ENCODE assay signal across 19 cellular contexts in genomic region chr5:10548418-10549122, GRCh38. TPM values are rescaled to one million over a fixed set of nuclear protein-coding genes. Genes with fewer than 3 reads are reported as not detected.
DNase-seq lines count a peak whose midpoint lies in the region; ATAC-seq, FAIRE-seq and TF ChIP-seq lines count a peak whose summit lies in the region.
"Had no signal": no experiment of that assay in that cellular context is flagged by ENCODE, and none has a peak within 500 bp of the region (broad histone marks: within the 10 kb centered on the region; RNA-seq: fewer than 3 reads in every experiment).

No MANE protein-coding gene starts in this region.

- no peak overlapping the region for H2BK20ac ChIP-seq in IMR-90 (ENCODE audit: low read depth, low read length)
- no peak overlapping the region for H2BK20ac ChIP-seq in H1 (ENCODE audit: low read length)

- peak overlapping the region; percentile 27; the same call in 1 of the 2 replicates for H2BK120ac ChIP-seq in IMR-90 (ENCODE audit: low read depth, low read length)
- no peak overlapping the region for H2BK120ac ChIP-seq in H1 (replicated peaks; ENCODE audit: low read depth, low read length)

- H3K56ac ChIP-seq in IMR-90 (ENCODE audit: extremely low read depth, insufficient read depth, low read length) (no peak overlapping the region), H1 (replicated peaks; ENCODE audit: insufficient read length, low read depth, low read length) (no peak overlapping the region)

- no peak for TF ChIP-seq CTCF in IMR-90 (conservative IDR thresholded peaks at IDR 0.05; ENCODE audit: low read depth, low read length)
- no peak for TF ChIP-seq CTCF in H1 (IDR thresholded peaks at IDR 0.05; ENCODE audit: control extremely low read depth in 1 of 3, insufficient read depth in 1 of 3, low read depth in 1 of 3, low read length in 3 of 3)
- no peak for TF ChIP-seq CTCF in sigmoid colon (IDR thresholded peaks at IDR 0.05)

- H3K27ac ChIP-seq in IMR-90 (ENCODE audit: insufficient read depth, low read length) (no peak overlapping the region), H1 (ENCODE audit: low read depth, low read length) (0 out of 2 replicates have a peak overlapping the region, but pooled peaks have one; percentile 24), sigmoid colon (no peak overlapping the region)
- H3K27ac ChIP-seq: KMS-11 had no signal

- WGBS in IMR-90 (ENCODE audit: extremely low coverage in 2 of 2, insufficient read length in 1 of 2), 2 experiments, result 90% methylated on average over 45 of the region's 48 CpGs; no CpG with 5 or more reads in 1 of the 2 experiments
- WGBS in H1 (ENCODE audit: extremely low coverage in 1 of 2, insufficient coverage in 1 of 2, insufficient read length in 1 of 2, insufficient replicate concordance in 2 of 2, low coverage in 1 of 2, low lambda C conversion rate in 2 of 2, missing lambda C conversion rate in 1 of 2), 2 experiments, result 90% methylated on average over 48 of the region's 48 CpGs; no CpG with 5 or more reads in 1 of the 2 experiments
- 94 to 95% methylated on average over 48 of the region's 48 CpGs for WGBS in sigmoid colon, 2 donors

- H3K36me3 ChIP-seq in IMR-90 (ENCODE audit: control insufficient read depth, insufficient read depth, low read length) (no peaks in the 10 kb centered on the region), H1 (ENCODE audit: control insufficient read depth in 2 of 4, insufficient read depth in 4 of 4, low read length in 3 of 4) (no peaks in the 10 kb centered on the region), sigmoid colon (no peaks in the 10 kb centered on the region)
- H3K36me3 ChIP-seq: HAP-1 had no signal

- peaks cover 27% of the 10 kb centered on the region for H3K9me1 ChIP-seq in IMR-90 (ENCODE audit: insufficient read depth, low read length)

- TF ChIP-seq RAD21 in IMR-90 (IDR thresholded peaks at IDR 0.05; ENCODE audit: low read length) (no peak), H1 (IDR thresholded peaks at IDR 0.05 in 1 of 2, conservative IDR thresholded peaks at IDR 0.05 in 1 of 2; ENCODE audit: low read depth in 2 of 2, low read length in 2 of 2) (no peak)

- H3K4me1 ChIP-seq in IMR-90 (ENCODE audit: control insufficient read depth, insufficient read depth, low read length) (peaks cover 22% of the 10 kb centered on the region), H1 (replicated peaks in 1 of 4; ENCODE audit: control insufficient read depth in 3 of 4, insufficient read depth in 4 of 4, low read length in 3 of 4) (peaks cover 9 to 28% (median 11%) of the 10 kb centered on the region in 4 experiments), sigmoid colon (no peaks in the 10 kb centered on the region)

- H3K4ac ChIP-seq in IMR-90 (ENCODE audit: low read depth, low read length) (0 out of 2 replicates have a peak overlapping the region, but pooled peaks have one; percentile 64), H1 (replicated peaks; ENCODE audit: insufficient read length, low read depth, low read length) (no peak overlapping the region)

- H4K5ac ChIP-seq in IMR-90 (ENCODE audit: low read depth, low read length), result no peak overlapping the region
- no peak overlapping the region for H4K5ac ChIP-seq in H1 (ENCODE audit: insufficient read length, low read depth, low read length)

- FAIRE-seq in GM12892 (lab: Jason Lieb, UNC), result peak; percentile 48
- FAIRE-seq in H1 (lab: Jason Lieb, UNC), result no peak

- dilution Hi-C loops in IMR-90 (cut with HindIII; ENCODE audit: low sequenced_read_pairs, unreplicated experiment), result no loop called here

- H3K9ac ChIP-seq in IMR-90 (ENCODE audit: low read depth, low read length) (no peak overlapping the region), H1 (replicated peaks in 1 of 4; ENCODE audit: extremely low read depth in 1 of 4, low read depth in 3 of 4, low read length in 3 of 4) (peak overlapping the region in 1 of 4 experiments; percentile 6; a peak in 1 of 7 replicates)
- H3K9ac ChIP-seq: KMS-11, SK-N-SH had no signal

- no TSS peak for BruUV-seq in IMR-90 (replicated peaks; lab: Mats Ljungman, UMichigan)

- peaks cover 2% of the 10 kb centered on the region for H3K27me3 ChIP-seq in IMR-90 (ENCODE audit: control insufficient read depth, insufficient read depth, low read length)
- no peaks in the 10 kb centered on the region for H3K27me3 ChIP-seq in H1 (replicated peaks in 1 of 4; ENCODE audit: control insufficient read depth in 3 of 4, extremely low read depth in 1 of 4, insufficient read depth in 3 of 4, low read length in 3 of 4)
- H3K27me3 ChIP-seq in sigmoid colon, result peaks cover 2 to 27% (median 5%) of the 10 kb centered on the region in 3 donors

- TF ChIP-seq EP300 in H1 (IDR thresholded peaks at IDR 0.05; ENCODE audit: borderline replicate concordance in 1 of 2, low read depth in 2 of 2, low read length in 2 of 2), result no peak
- TF ChIP-seq EP300 in sigmoid colon (IDR thresholded peaks at IDR 0.05), result no peak

- H3K23me2 ChIP-seq in H1 (ENCODE audit: low read depth, low read length), result no peaks in the 10 kb centered on the region; the same call in 1 of the 2 replicates

- no peak for DNase-seq in GM12892 (ENCODE audit: insufficient read length)
- no peak for DNase-seq in IMR-90
- peak in 1 of 2 experiments; percentile 60 for DNase-seq in H1 (ENCODE audit: low read depth in 1 of 2, low spot score in 2 of 2)
- peak; percentile 27 for DNase-seq in sigmoid colon
- no peak for DNase-seq in activated CD8-positive, alpha-beta memory T cell treated with anti-CD3 and anti-CD28 coated beads, Interleukin-2, amount 50 U/mL, for 48 hours
- no peak for DNase-seq in T1000 (lab: John Stamatoyannopoulos, UW)
- DNase-seq: ACHN, DMS79, MV-4-11, NCI-H1417, NCI-H1930, NCI-H226, NCI-H524, SHP77 treated with DMSO at 0.1 percent for 48 hours, SK-N-SH had no signal

- H3K4me3 ChIP-seq in IMR-90 (ENCODE audit: insufficient read depth, low read depth, low read length) (no peak overlapping the region), H1 (ENCODE audit: extremely low read depth in 1 of 4, insufficient read depth in 2 of 4, low read depth in 3 of 4, low read length in 4 of 4) (no peak overlapping the region), sigmoid colon (no peak overlapping the region)
- H3K4me3 ChIP-seq: HAP-1 had no signal

- peaks cover 0 to 9% of the 10 kb centered on the region in 2 experiments; a peak in 2 of 4 replicates for H3K79me1 ChIP-seq in IMR-90 (ENCODE audit: low read depth in 1 of 2, low read length in 2 of 2)
- no peaks in the 10 kb centered on the region for H3K79me1 ChIP-seq in H1 (ENCODE audit: low read depth, low read length)

- no peak for ATAC-seq in IMR-90 (ENCODE audit: low read depth)
- ATAC-seq in SK-N-SH treated with all-trans-retinoic acid at 6 μM for 48 hours, result no peak

- CTCF ChIA-PET in IMR-90 (lab: Yijun Ruan, JAX) (no interaction called here), H1 (lab: Charles Lee; ENCODE audit: partially characterized antibody) (interaction anchor here (0.8 to 1.1 kb wide), 3 partner anchors 18 to 78 kb away, joined by 3 to 4 read pairs (median 3); no protein-coding TSS in a partner anchor)

- no peak overlapping the region for H3K23ac ChIP-seq in IMR-90 (ENCODE audit: low read depth, low read length)
- no peak overlapping the region for H3K23ac ChIP-seq in H1 (ENCODE audit: insufficient read length)

- H4K91ac ChIP-seq in IMR-90 (ENCODE audit: insufficient read depth, low read depth, low read length) (peak overlapping the region; percentile 9; the same call in 1 of the 2 replicates), H1 (replicated peaks; ENCODE audit: insufficient read length, low read length) (peak overlapping the region; percentile 63)

- POLR2A ChIA-PET in IMR-90 (lab: Charles Lee; ENCODE audit: unreplicated experiment), result no interaction called here
- POLR2A ChIA-PET in H1 (lab: Charles Lee; ENCODE audit: partially characterized antibody), result no interaction called here

- H2AFZ ChIP-seq in IMR-90 (replicated peaks; ENCODE audit: low read length, poor library complexity), result peak overlapping the region; percentile 43
- no peak overlapping the region for H2AFZ ChIP-seq in H1 (ENCODE audit: low read length)

- H3K18ac ChIP-seq in IMR-90 (ENCODE audit: low read depth, low read length) (no peak overlapping the region), H1 (ENCODE audit: extremely low read depth, low read length) (no peak overlapping the region)

- no peak overlapping the region for H3K14ac ChIP-seq in IMR-90 (replicated peaks; ENCODE audit: low read depth, low read length)
- H3K14ac ChIP-seq in H1 (ENCODE audit: insufficient read length), result no peak overlapping the region

- H2AK5ac ChIP-seq in IMR-90 (ENCODE audit: low read depth, low read length) (peak overlapping the region; percentile 83), H1 (ENCODE audit: low read depth, low read length) (peak overlapping the region; percentile 98; the same call in 1 of the 2 replicates)

- peak overlapping the region; percentile 89; the same call in 1 of the 2 replicates for H2BK12ac ChIP-seq in H1 (ENCODE audit: low read depth, low read length)

- in situ Hi-C loops in IMR-90 (cut with MboI; ENCODE audit: low sequenced_read_pairs), result no loop called here

- no peak overlapping the region for H2AK9ac ChIP-seq in IMR-90 (replicated peaks; ENCODE audit: low read depth, low read length, poor library complexity)

- intact Hi-C loops in IMR-90 (cut with micrococcal nuclease) (no loop called here), sigmoid colon (cut with DNase I) (no loop called here)

- H4K20me1 ChIP-seq in IMR-90 (ENCODE audit: insufficient read depth, low read length), result no peaks in the 10 kb centered on the region
- H4K20me1 ChIP-seq in H1 (replicated peaks in 1 of 2; ENCODE audit: control insufficient read depth in 1 of 2, insufficient read depth in 2 of 2, low read length in 2 of 2), result peaks cover 0 to 2% of the 10 kb centered on the region in 2 experiments

- H2BK5ac ChIP-seq in IMR-90 (ENCODE audit: low read depth, low read length, poor library complexity, severe bottlenecking), result no peak overlapping the region
- H2BK5ac ChIP-seq in H1 (ENCODE audit: low read depth, low read length), result peak overlapping the region; percentile 36; the same call in 1 of the 2 replicates

- no peaks in the 10 kb centered on the region for H3K9me3 ChIP-seq in IMR-90 (ENCODE audit: control insufficient read depth, insufficient read depth, low read length)
- H3K9me3 ChIP-seq in H1 (ENCODE audit: insufficient read depth in 2 of 2, low read depth in 1 of 2, low read length in 1 of 2), result peaks cover 6 to 8% of the 10 kb centered on the region in 2 experiments; a peak in 2 of 4 replicates
- H3K9me3 ChIP-seq in sigmoid colon, result no peaks in the 10 kb centered on the region
- H3K9me3 ChIP-seq: HAP-1, SK-N-SH had no signal

- H3K4me2 ChIP-seq in IMR-90 (ENCODE audit: low read depth, low read length) (no peak overlapping the region), H1 (ENCODE audit: insufficient read depth in 1 of 2, low read depth in 2 of 2, low read length in 2 of 2) (no peak overlapping the region)
- H3K4me2 ChIP-seq: KMS-11, SK-N-SH had no signal

- H4K8ac ChIP-seq in IMR-90 (ENCODE audit: low read depth in 2 of 2, low read length in 2 of 2), result no peak overlapping the region
- no peak overlapping the region; the same call in 1 of the 2 replicates for H4K8ac ChIP-seq in H1 (ENCODE audit: extremely low read depth, insufficient read depth, low read length)

- TF ChIP-seq POLR2A in GM12892 (IDR thresholded peaks at IDR 0.05; ENCODE audit: low read depth, low read length) (no peak), IMR-90 (IDR thresholded peaks at IDR 0.05; ENCODE audit: low read depth, low read length) (no peak), H1 (IDR thresholded peaks at IDR 0.05; ENCODE audit: control extremely low read depth in 1 of 2, low read depth in 2 of 2, low read length in 2 of 2) (no peak), sigmoid colon (IDR thresholded peaks at IDR 0.05) (no peak)

- H3K79me2 ChIP-seq in H1 (ENCODE audit: control insufficient read depth in 1 of 2, insufficient read depth in 2 of 2, low read length in 2 of 2), result no peaks in the 10 kb centered on the region

- H2BK15ac ChIP-seq in IMR-90 (ENCODE audit: low read depth, low read length) (peak overlapping the region; percentile 37; the same call in 1 of the 3 replicates), H1 (ENCODE audit: low read length) (no peak overlapping the region; the same call in 1 of the 2 replicates)

RNA-seq across cellular contexts. Expression of gene ANKRD33B, which starts 15.3 kb away (rescaled TPM):
- 30.2 TPM for polyA plus RNA-seq in GM12892 (2012; ENCODE audit: missing spikeins)
- total RNA-seq in IMR-90 (2012; rRNA removed) (2.5 and 2.8 TPM in 2 replicates), sigmoid colon (1 to 10 TPM; 2.7 to 4.6 (median 3.6) TPM)
- polyA plus RNA-seq in IMR-90 (2012; rRNA removed) (3.3 and 3.8 TPM in 2 replicates), H1 (2011; rRNA removed) (6.9 and 7.1 TPM in 2 replicates), sigmoid colon (1 to 10 TPM in 2 of 3 donors, under 1 TPM in 1; 0.23 to 2.1 (median 1.2) TPM)
- polyA plus RNA-seq in IMR-90 (2012; cell fraction: cytosol; rRNA removed), result 2.2 and 3.2 TPM in 2 replicates
- polyA plus RNA-seq in IMR-90 (2012; cell fraction: nucleus; rRNA removed; ENCODE audit: low replicate concordance), result 13.5 and 13.8 TPM in 2 replicates
- total RNA-seq in H1 (2021; fragmentation: NEBNext Ultra II Directional; extraction: Animal tissue kit (Norgen Biotek cat#: 25700)), result 20.5 and 20.6 TPM in 2 replicates
- polyA plus RNA-seq in H1 (2011; cell fraction: cytosol; rRNA removed), result 5.4 TPM
- polyA plus RNA-seq in H1 (2011; cell fraction: nucleus; rRNA removed), result 10.9 TPM
- 8.6 to 11.9 TPM (median 11.1 TPM) in 4 replicates for polyA plus RNA-seq in H1 (2012, experiment 1 of 2)
- polyA plus RNA-seq in H1 (2012, experiment 2 of 2), result 2.7 TPM
- 6.4 TPM for polyA plus RNA-seq in H1 (2013, experiment 1 of 2)
- 6.4 TPM for polyA plus RNA-seq in H1 (2013, experiment 2 of 2)
- 25.2 and 26.2 TPM in 2 replicates for polyA minus RNA-seq in H1 (2011; rRNA and poly(A)+ RNA removed)
- 16.0 TPM for polyA minus RNA-seq in H1 (2011; cell fraction: cytosol; rRNA and poly(A)+ RNA removed)
- 15.9 TPM for polyA minus RNA-seq in H1 (2011; cell fraction: nucleus; rRNA and poly(A)+ RNA removed)
- polyA plus RNA-seq: CD14-positive monocyte had no signal
